8 cellular contexts compared by ENCODE assay signal in genomic region chr5:14035859-14036440, GRCh38.
DNase-seq lines count a peak whose midpoint lies in the region; ATAC-seq, FAIRE-seq and TF ChIP-seq lines count a peak whose summit lies in the region.

No MANE protein-coding gene starts in this region.

- DNase-seq in GM13977 (ENCODE audit: low spot score), result peak; percentile 15
- peak; percentile 60 for DNase-seq in MV-4-11 (lab: John Stamatoyannopoulos, UW)
- DNase-seq in brain pericyte (ENCODE audit: low read depth, low spot score), result peak; percentile 64
- no peak for DNase-seq in kidney
- DNase-seq in thyroid gland, result peak; percentile 37 to 60
- no peak for DNase-seq in NCI-H1417 treated with DMSO at 0.1 percent for 48 hours (lab: John Stamatoyannopoulos, UW)
- DNase-seq in NCI-H1930 (lab: John Stamatoyannopoulos, UW), result no peak

- peak overlapping the region in 1 of 2 donors; percentile 48 for H3K9ac ChIP-seq in kidney (ENCODE audit: low read length in 2 of 2)

- WGBS in thyroid gland, 2 donors, result 4 to 11% methylated on average over 9 of the region's 9 CpGs

- ATAC-seq in HG02973 (IDR thresholded peaks at IDR 0.05; ENCODE audit: unreplicated experiment), result no peak

- TF ChIP-seq CTCF in GM13977 (IDR thresholded peaks at IDR 0.05; ENCODE audit: extremely low read depth, insufficient read depth, missing control alignments) (no peak), kidney (IDR thresholded peaks at IDR 0.05; ENCODE audit: borderline replicate concordance, extremely low read depth, insufficient read depth) (no peak), thyroid gland (IDR thresholded peaks at IDR 0.05) (no peak)

- TF ChIP-seq POLR2A in thyroid gland (IDR thresholded peaks at IDR 0.05), result peak in 1 of 2 donors; percentile 15

- H3K4me1 ChIP-seq in kidney (ENCODE audit: control insufficient read depth in 1 of 2, insufficient read depth in 1 of 2, low read depth in 1 of 2, low read length in 2 of 2) (peaks cover 4 to 11% of the 10 kb centered on the region in 2 donors), thyroid gland (peaks cover 6 to 11% of the 10 kb centered on the region in 2 donors)

- in situ Hi-C loops in GM13977 (cut with MboI; ENCODE audit: low pct_unique_long_range_greater_than_20kb, low sequenced_read_pairs, unreplicated experiment), result no loop called here

- H3K27me3 ChIP-seq in thyroid gland, result no peaks in the 10 kb centered on the region

- no peaks in the 10 kb centered on the region for H3K36me3 ChIP-seq in kidney (ENCODE audit: control insufficient read depth in 1 of 2, insufficient read depth in 2 of 2, low read length in 2 of 2)
- H3K36me3 ChIP-seq in thyroid gland, result no peaks in the 10 kb centered on the region

- FAIRE-seq in kidney (lab: Jason Lieb, UNC), result no peak

- intact Hi-C loops in kidney (cut with DNase I), result no loop called here
- intact Hi-C loops in thyroid gland (cut with DNase I), result no loop called here

- H3K4me3 ChIP-seq in kidney (ENCODE audit: low read length in 2 of 2) (peak overlapping the region in 1 of 2 donors; percentile 27), thyroid gland (replicated peaks in 1 of 3) (no peak overlapping the region)

- H3K27ac ChIP-seq in kidney (ENCODE audit: low read depth in 2 of 2, low read length in 2 of 2) (peak overlapping the region; percentile 32 to 34), thyroid gland (peak overlapping the region in 1 of 3 donors; percentile 18)

- H3K9me3 ChIP-seq in kidney (ENCODE audit: control insufficient read depth in 1 of 2, low read length in 2 of 2) (no peaks in the 10 kb centered on the region), thyroid gland (no peaks in the 10 kb centered on the region)

Comparison
In these comparisons a context has a peak if more than half of its experiments do, and no peak if none do; other contexts are left out.
1. DNase-seq: peak in GM13977 (single experiment), MV-4-11 (single experiment), brain pericyte (single experiment) and thyroid gland (2 of 2); none in kidney (single experiment), NCI-H1417 treated with DMSO at 0.1 percent for 48 hours (single experiment) and NCI-H1930 (0 of 2).